Comparison of ENCODE assay signal across 20 cellular contexts in the genomic region with DNA sequence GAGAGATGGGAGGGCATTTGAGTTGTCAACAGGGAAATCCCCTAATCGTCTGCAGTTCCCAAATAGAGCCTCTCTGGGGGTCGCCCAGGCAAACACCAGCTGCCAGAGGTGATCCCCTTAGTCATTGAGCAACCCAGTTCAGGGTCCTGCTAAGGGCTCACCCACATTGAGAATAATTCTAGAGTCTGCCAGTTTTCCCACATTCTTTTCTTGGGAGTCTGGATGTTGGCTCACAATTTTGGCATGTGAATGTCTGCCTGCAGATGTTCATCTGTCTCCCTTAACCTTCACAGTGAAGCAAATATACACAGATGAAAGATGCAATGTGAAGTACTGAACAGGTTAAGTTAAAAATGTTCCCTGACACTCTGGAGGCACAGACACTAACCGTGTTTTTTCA. TPM values are rescaled to one million over a fixed set of nuclear protein-coding genes. Genes with fewer than 3 reads are reported as not detected.
DNase-seq lines count a peak whose midpoint lies in the region; TF ChIP-seq lines count a peak whose summit lies in the region.
"Had no signal": no experiment of that assay in that cellular context is flagged by ENCODE, and none has a peak within 500 bp of the region (broad histone marks: within the 10 kb centered on the region; RNA-seq: fewer than 3 reads in every experiment).

No MANE protein-coding gene starts in this region.

- no peaks in the 10 kb centered on the region for H3K36me3 Mint-ChIP-seq in activated CD4-positive, alpha-beta T cell treated with anti-CD3 and anti-CD28 coated beads, Interleukin-2, amount 10 ng/mL, durations not matched to agents 24 days and 14 days (ENCODE audit: low read depth)

- intact Hi-C loops in activated CD4-positive, alpha-beta T cell treated with anti-CD3 and anti-CD28 coated beads, Interleukin-2, amount 10 ng/mL, durations not matched to agents 24 days and 14 days (cut with micrococcal nuclease): no loop called here
- intact Hi-C loops in testis (cut with DNase I; ENCODE audit: low total_unique reads): no loop called here

- no peak overlapping the region for H3K4me3 Mint-ChIP-seq in activated CD4-positive, alpha-beta T cell treated with anti-CD3 and anti-CD28 coated beads, Interleukin-2, amount 10 ng/mL, durations not matched to agents 24 days and 14 days

- no peaks in the 10 kb centered on the region for H3F3A ChIP-seq in smooth muscle cell (ENCODE audit: low read depth)

- H3K27ac ChIP-seq in smooth muscle cell (ENCODE audit: low read depth): peak overlapping the region; percentile 47
- H3K27ac ChIP-seq in testis: no peak overlapping the region

- 37% methylated on average over 3 of the region's 3 CpGs for WGBS in smooth muscle cell (ENCODE audit: low lambda C conversion rate)
- 30 to 64% methylated on average over 3 of the region's 3 CpGs for WGBS in testis, 2 donors

- H3K36me3 ChIP-seq in smooth muscle cell (ENCODE audit: low read depth) (no peaks in the 10 kb centered on the region), testis (ENCODE audit: low read depth, missing control alignments) (no peaks in the 10 kb centered on the region)
- H3K36me3 ChIP-seq: BE2C, MG63 had no signal

- H4K20me1 ChIP-seq in smooth muscle cell (ENCODE audit: low read depth): no peaks in the 10 kb centered on the region

- peak overlapping the region; percentile 48 for H3K4me2 ChIP-seq in smooth muscle cell
- H3K4me2 ChIP-seq: SK-N-SH had no signal

- peaks cover 2% of the 10 kb centered on the region for H3K27me3 Mint-ChIP-seq in activated CD4-positive, alpha-beta T cell treated with anti-CD3 and anti-CD28 coated beads, Interleukin-2, amount 10 ng/mL, durations not matched to agents 24 days and 14 days

- DNase-seq in activated CD4-positive, alpha-beta T cell treated with anti-CD3 and anti-CD28 coated beads, Interleukin-2, amount 10 ng/mL, durations not matched to agents 24 days and 14 days: peak; percentile 22
- no peak for DNase-seq in activated CD4-positive, alpha-beta T cell treated with anti-CD3 and anti-CD28 coated beads for 48 hours
- DNase-seq in RPMI7951 (ENCODE audit: low read depth) (peak; percentile 5), fibroblast of peridontal ligament (ENCODE audit: extremely low read depth) (peak; percentile 18), smooth muscle cell (lab: John Stamatoyannopoulos, UW; ENCODE audit: unreplicated experiment) (no peak), T-helper 9 cell (no peak), GM10266 (ENCODE audit: extremely low spot score) (no peak), testis (no peak)
- DNase-seq: 8988T, BE2C, Kasumi-1, MG63, NCI-H187 treated with DMSO at 0.1 percent for 48 hours, NCI-H226, NCI-H510A treated with DMSO at 0.1 percent for 48 hours, NCI-H748 treated with DMSO at 0.1 percent for 48 hours, SIG-M5, SK-N-SH had no signal

- H3K9me3 Mint-ChIP-seq in activated CD4-positive, alpha-beta T cell treated with anti-CD3 and anti-CD28 coated beads, Interleukin-2, amount 10 ng/mL, durations not matched to agents 24 days and 14 days: no peaks in the 10 kb centered on the region

- TF ChIP-seq POLR2A in testis (IDR thresholded peaks at IDR 0.05): no peak

- H3K27ac Mint-ChIP-seq in activated CD4-positive, alpha-beta T cell treated with anti-CD3 and anti-CD28 coated beads, Interleukin-2, amount 10 ng/mL, durations not matched to agents 24 days and 14 days: no peak overlapping the region

- TF ChIP-seq CTCF in smooth muscle cell (IDR thresholded peaks at IDR 0.05; ENCODE audit: borderline replicate concordance, insufficient read depth, poor library complexity, severe bottlenecking) (no peak), GM10266 (IDR thresholded peaks at IDR 0.05; ENCODE audit: control insufficient read depth, insufficient read depth, low read depth, missing control alignments) (no peak), testis (IDR thresholded peaks at IDR 0.05) (no peak)

- no peak overlapping the region for H3K9ac ChIP-seq in smooth muscle cell (ENCODE audit: low read depth)
- H3K9ac ChIP-seq: SK-N-SH had no signal

- H3K4me3 ChIP-seq in smooth muscle cell (no peak overlapping the region), testis (no peak overlapping the region)
- H3K4me3 ChIP-seq: MG63 had no signal

- peaks cover 2% of the 10 kb centered on the region for H3K4me1 ChIP-seq in smooth muscle cell (ENCODE audit: low read depth)
- no peaks in the 10 kb centered on the region for H3K4me1 ChIP-seq in testis
- H3K4me1 ChIP-seq: BE2C had no signal

- peaks cover under 1% of the 10 kb centered on the region for H3K4me1 Mint-ChIP-seq in activated CD4-positive, alpha-beta T cell treated with anti-CD3 and anti-CD28 coated beads, Interleukin-2, amount 10 ng/mL, durations not matched to agents 24 days and 14 days

- no peaks in the 10 kb centered on the region for H3K79me2 ChIP-seq in smooth muscle cell (ENCODE audit: low read depth)

- H3K27me3 ChIP-seq in smooth muscle cell (ENCODE audit: low read depth): no peaks in the 10 kb centered on the region
- no peaks in the 10 kb centered on the region for H3K27me3 ChIP-seq in testis
- H3K27me3 ChIP-seq: BE2C, MG63 had no signal

- no peak overlapping the region for H2AFZ ChIP-seq in smooth muscle cell (ENCODE audit: low read depth)

- H3K9me3 ChIP-seq in smooth muscle cell (replicated peaks; ENCODE audit: low read depth): no peaks in the 10 kb centered on the region
- no peaks in the 10 kb centered on the region for H3K9me3 ChIP-seq in testis
- H3K9me3 ChIP-seq: BE2C, MG63, SK-N-SH had no signal

RNA-seq across cellular contexts. Expression of gene SMIM21, which starts 11.4 kb away (rescaled TPM):
- not detected in 2 replicates for total RNA-seq in activated CD4-positive, alpha-beta T cell treated with anti-CD3 and anti-CD28 coated beads, Interleukin-2, amount 10 ng/mL, durations not matched to agents 24 days and 14 days
- total RNA-seq in RPMI7951 (2014; rRNA removed; shearing (Covaris generic)): not detected in 2 replicates
- total RNA-seq in smooth muscle cell (not detected in 2 replicates), testis (1 to 10 TPM in 1 of 2 donors, under 1 TPM in 1; 0.50 to 2.8 TPM)
- polyA plus RNA-seq in smooth muscle cell (not detected in 2 replicates), testis (ENCODE audit: insufficient read depth, low read depth, low replicate concordance) (3.2 TPM)
- total RNA-seq: H1 had no signal
- polyA plus RNA-seq: AG04450, H1, SK-N-SH had no signal

Comparison
In these comparisons a context has a peak if more than half of its experiments do, and no peak if none do; other contexts are left out.
1. DNase-seq: peak in activated CD4-positive, alpha-beta T cell treated with anti-CD3 and anti-CD28 coated beads, Interleukin-2, amount 10 ng/mL, durations not matched to agents 24 days and 14 days (single experiment), RPMI7951 (single experiment) and fibroblast of peridontal ligament (single experiment); none in activated CD4-positive, alpha-beta T cell treated with anti-CD3 and anti-CD28 coated beads for 48 hours (single experiment), smooth muscle cell (single experiment), T-helper 9 cell (single experiment), GM10266 (single experiment) and testis (single experiment).